ENCODE assay signal across 22 cellular contexts in genomic region chr5:179196420-179197079, GRCh38.
A peak's percentile ranks its signal among the peaks of the same experiment; 100 is the strongest.
DNase-seq lines count a peak whose midpoint lies in the region; ATAC-seq and TF ChIP-seq lines count a peak whose summit lies in the region.
"Had no signal": no experiment of that assay in that cellular context is flagged by ENCODE, and none has a peak within 500 bp of the region (broad histone marks: within the 10 kb centered on the region; RNA-seq: fewer than 3 reads in every experiment).

No MANE protein-coding gene starts in this region.

- no peak for TF ChIP-seq POLR2A in suprapubic skin (IDR thresholded peaks at IDR 0.05)

- H3K27ac Mint-ChIP-seq in chondrocyte (ENCODE audit: unreplicated experiment) (no peak overlapping the region), nephron (peak overlapping the region; percentile 7 to 46 (median 19)), natural killer cell (no peak overlapping the region)

- ATAC-seq in Right ventricle myocardium superior (ENCODE audit: poor library complexity), result no peak
- ATAC-seq in left cardiac atrium, result no peak
- no peak for ATAC-seq in natural killer cell
- ATAC-seq in HG03442 (IDR thresholded peaks at IDR 0.05; ENCODE audit: unreplicated experiment), result no peak
- ATAC-seq: HCT116 had no signal

- H3K9me3 Mint-ChIP-seq in chondrocyte (ENCODE audit: low read depth) (no peaks in the 10 kb centered on the region), nephron (no peaks in the 10 kb centered on the region), natural killer cell (no peaks in the 10 kb centered on the region)

- DNase-seq in Right ventricle myocardium superior (peak; percentile 13), left cardiac atrium (no peak), chondrocyte (ENCODE audit: low spot score) (peak; percentile 24), suprapubic skin (ENCODE audit: low spot score in 2 of 2) (no peak), natural killer cell (no peak), mucosa of gallbladder (ENCODE audit: low spot score) (no peak)
- DNase-seq: 8988T, AML-193, DMS53, EL, Kasumi-1, NCI-H1417, NCI-H1694 treated with DMSO at 0.1 percent for 48 hours, NCI-H2081 treated with DMSO at 0.1 percent for 48 hours, NCI-H2171 treated with DMSO at 0.1 percent for 48 hours, NCI-H524 treated with DMSO at 0.1 percent for 48 hours, SHP77 had no signal

- no peak overlapping the region for H3K4me3 Mint-ChIP-seq in chondrocyte (ENCODE audit: unreplicated experiment)
- H3K4me3 Mint-ChIP-seq in nephron, result no peak overlapping the region
- no peak overlapping the region for H3K4me3 Mint-ChIP-seq in natural killer cell

- no peaks in the 10 kb centered on the region for H3K9me3 ChIP-seq in suprapubic skin
- H3K9me3 ChIP-seq: Peyer's patch had no signal

- H3K36me3 Mint-ChIP-seq in chondrocyte (ENCODE audit: low read depth) (no peaks in the 10 kb centered on the region), nephron (ENCODE audit: low read depth) (no peaks in the 10 kb centered on the region), natural killer cell (no peaks in the 10 kb centered on the region)

- TF ChIP-seq CTCF in chondrocyte (IDR thresholded peaks at IDR 0.05) (no peak), nephron (IDR thresholded peaks at IDR 0.05; ENCODE audit: unreplicated experiment in 3 of 3) (no peak), suprapubic skin (IDR thresholded peaks at IDR 0.05) (no peak), natural killer cell (IDR thresholded peaks at IDR 0.05) (no peak)

- no peak for TF ChIP-seq EP300 in suprapubic skin (IDR thresholded peaks at IDR 0.05)

- no peaks in the 10 kb centered on the region for H3K36me3 ChIP-seq in suprapubic skin
- H3K36me3 ChIP-seq: Peyer's patch had no signal

- H3K4me3 ChIP-seq in suprapubic skin, result no peak overlapping the region
- H3K4me3 ChIP-seq: Peyer's patch had no signal

- peaks cover 5% of the 10 kb centered on the region for H3K4me1 ChIP-seq in suprapubic skin
- H3K4me1 ChIP-seq: Peyer's patch had no signal

- H3K27me3 Mint-ChIP-seq in chondrocyte (ENCODE audit: low read depth) (no peaks in the 10 kb centered on the region), nephron (ENCODE audit: low read depth) (peaks cover 8% of the 10 kb centered on the region), natural killer cell (ENCODE audit: low read depth in 2 of 2) (no peaks in the 10 kb centered on the region)

- no peaks in the 10 kb centered on the region for H3K4me1 Mint-ChIP-seq in chondrocyte (ENCODE audit: low read depth)
- peaks cover 22% of the 10 kb centered on the region for H3K4me1 Mint-ChIP-seq in nephron
- H3K4me1 Mint-ChIP-seq in natural killer cell, result no peaks in the 10 kb centered on the region

- intact Hi-C loops in Right ventricle myocardium superior (cut with DNase I) (no loop called here), left cardiac atrium (cut with DNase I) (no loop called here), natural killer cell (cut with micrococcal nuclease) (no loop called here)

- WGBS in suprapubic skin, result 62% methylated on average over 10 of the region's 10 CpGs

- peak overlapping the region; percentile 70 for H3K27ac ChIP-seq in suprapubic skin
- H3K27ac ChIP-seq: C4-2B, Peyer's patch had no signal

- peaks cover 7% of the 10 kb centered on the region for H3K27me3 ChIP-seq in suprapubic skin
- H3K27me3 ChIP-seq: Peyer's patch had no signal

Comparison
In these comparisons a context has a peak if more than half of its experiments do, and no peak if none do; other contexts are left out.
1. DNase-seq: peak in Right ventricle myocardium superior (single experiment) and chondrocyte (single experiment); none in left cardiac atrium (single experiment), suprapubic skin (0 of 2), natural killer cell (single experiment) and mucosa of gallbladder (single experiment).
2. H3K27ac Mint-ChIP-seq: peak in nephron (3 of 3); none in chondrocyte (single experiment) and natural killer cell (0 of 2).